In the genomic region with DNA sequence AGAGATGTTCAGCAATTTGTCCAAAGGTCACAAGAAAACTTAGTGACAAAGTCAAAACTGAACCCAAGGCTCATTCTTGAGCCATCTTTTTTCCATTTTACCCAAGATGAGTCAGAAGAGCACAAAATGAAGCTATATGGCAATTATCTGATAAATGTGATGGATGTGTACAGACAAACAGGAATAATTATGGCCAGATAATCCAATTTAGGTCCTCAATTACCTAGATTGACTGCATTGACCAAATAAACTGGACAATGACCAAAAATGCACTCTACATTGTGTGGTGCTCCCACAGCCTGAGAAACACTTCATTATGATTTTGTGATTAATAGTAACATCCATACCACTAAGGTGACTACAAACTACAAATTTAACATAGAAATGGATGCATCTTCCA, we compare ENCODE assay signal across 23 cellular contexts.
"Had no signal": no experiment of that assay in that cellular context is flagged by ENCODE, and none has a peak within 500 bp of the region (broad histone marks: within the 10 kb centered on the region; RNA-seq: fewer than 3 reads in every experiment).

No MANE protein-coding gene starts in this region.

- H3K9ac ChIP-seq: neural progenitor cell, parathyroid adenoma had no signal

- H3K4me3 ChIP-seq: neural progenitor cell, ovary, psoas muscle, right lobe of liver, sigmoid colon, stomach, thoracic aorta, thyroid gland, tibial nerve, upper lobe of left lung, vagina had no signal

- H3K27ac ChIP-seq: neural progenitor cell, ovary, parathyroid adenoma, psoas muscle, right lobe of liver, sigmoid colon, stomach, thoracic aorta, thyroid gland, tibial nerve, upper lobe of left lung, vagina had no signal

- H3K4me2 ChIP-seq: neural progenitor cell had no signal

- H3K4me1 ChIP-seq: neural progenitor cell, parathyroid adenoma, psoas muscle, right lobe of liver, sigmoid colon, stomach, thyroid gland, tibial nerve, upper lobe of left lung, vagina had no signal

- H3K36me3 ChIP-seq: neural progenitor cell, ovary, right lobe of liver, sigmoid colon, stomach, thoracic aorta, thyroid gland, tibial nerve, upper lobe of left lung, vagina had no signal

- H2AFZ ChIP-seq: neural progenitor cell, parathyroid adenoma had no signal

- H3K27me3 ChIP-seq: neural progenitor cell, ovary, right lobe of liver, sigmoid colon, stomach, thyroid gland, tibial nerve, upper lobe of left lung, vagina had no signal

- DNase-seq: occipital lobe; ovary; posterior cingulate gyrus; psoas muscle; right cardiac atrium; right lobe of liver; sigmoid colon; small intestine; stimulated activated CD4-positive, alpha-beta T cell treated with anti-CD3 and anti-CD28 coated beads, Interleukin-15, amount 100 ng/mL, for 24 hours; stimulated activated CD4-positive, alpha-beta T cell treated with anti-CD3 and anti-CD28 coated beads, Interleukin-2, amount 100 ng/mL, for 24 hours; stimulated activated CD4-positive, alpha-beta T cell treated with anti-CD3 and anti-CD28 coated beads, Interleukin-2, amount 100 ng/mL, for 48 hours; stimulated activated CD4-positive, alpha-beta T cell treated with anti-CD3 and anti-CD28 coated beads, Interleukin-4, amount 100 ng/mL, for 24 hours; stimulated activated naive B cell treated with anti-CD40 and anti-IgM and Interleukin-4, amounts not matched to agents 10 μg/mL and 1 μg/mL and 100 μg/mL, for 72 hours; stimulated activated naive CD4-positive, alpha-beta T cell treated with Interleukin-2 at 50 U/mL for 16 hours; stomach; thyroid gland; trophoblast cell; upper lobe of left lung had no signal

- H3K79me2 ChIP-seq: parathyroid adenoma had no signal

- H3K9me3 ChIP-seq: ovary, psoas muscle, right lobe of liver, sigmoid colon, stomach, thoracic aorta, thyroid gland, tibial nerve, upper lobe of left lung, vagina had no signal
